18 cellular contexts compared by ENCODE assay signal in the genomic region with DNA sequence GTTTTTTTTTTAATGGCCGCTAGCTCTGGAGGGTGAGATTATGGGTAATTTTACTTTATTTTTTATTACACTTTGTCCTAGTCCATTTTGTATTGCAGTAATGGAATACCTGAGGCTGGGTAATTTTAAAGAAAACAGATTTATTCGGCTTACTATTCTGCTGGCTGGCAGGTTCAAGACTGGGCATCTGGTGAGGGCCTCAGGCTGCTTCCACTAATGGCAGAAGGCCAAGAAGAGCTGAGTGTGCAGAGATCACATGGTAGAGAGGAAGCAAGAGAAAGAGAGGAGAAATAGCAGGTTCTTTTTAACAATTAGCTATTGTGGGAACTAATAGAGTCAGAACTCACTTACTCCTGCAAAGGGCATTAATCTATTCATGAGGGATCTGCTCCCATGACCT. TPM values are rescaled to one million over a fixed set of nuclear protein-coding genes. Genes with fewer than 3 reads are reported as not detected.
A peak's percentile ranks its signal among the peaks of the same experiment; 100 is the strongest.
DNase-seq lines count a peak whose midpoint lies in the region; ATAC-seq and TF ChIP-seq lines count a peak whose summit lies in the region.
"Had no signal": no experiment of that assay in that cellular context is flagged by ENCODE, and none has a peak within 500 bp of the region (broad histone marks: within the 10 kb centered on the region; RNA-seq: fewer than 3 reads in every experiment).

No MANE protein-coding gene starts in this region.

- H3K27me3 ChIP-seq in thyroid gland: no peaks in the 10 kb centered on the region
- H3K27me3 ChIP-seq: BLaER1 treated with 17β-estradiol and CSF1 and Interleukin-3, amounts not matched to agents 10 nM and 100 nM had no signal

- DNase-seq in NCI-H69 (lab: John Stamatoyannopoulos, UW) (peak; percentile 50), NCI-H748 treated with DMSO at 0.1 percent for 48 hours (lab: John Stamatoyannopoulos, UW) (peak; percentile 12), foreskin melanocyte (peak; percentile 28), neural crest cell (ENCODE audit: low read depth, low spot score) (no peak), thyroid gland (no peak), posterior vena cava (ENCODE audit: low spot score) (no peak)
- DNase-seq: CD8-positive, alpha-beta T cell; DMS153; DMS79; GDM1; GOT3; H7; HFFc6 had no signal

- H3K36me3 ChIP-seq in thyroid gland: no peaks in the 10 kb centered on the region
- H3K36me3 ChIP-seq: BLaER1 treated with 17β-estradiol and CSF1 and Interleukin-3, amounts not matched to agents 10 nM and 100 nM had no signal

- H3K4me1 Mint-ChIP-seq in neural crest cell: peaks cover 19% of the 10 kb centered on the region
- H3K4me1 Mint-ChIP-seq: B cell had no signal

- H3K4me3 Mint-ChIP-seq in neural crest cell: no peak overlapping the region
- H3K4me3 Mint-ChIP-seq: B cell; CD8-positive, alpha-beta T cell; HFFc6 had no signal

- H3K4me1 ChIP-seq in thyroid gland: no peaks in the 10 kb centered on the region
- H3K4me1 ChIP-seq: BLaER1 treated with 17β-estradiol and CSF1 and Interleukin-3, amounts not matched to agents 10 nM and 100 nM had no signal

- intact Hi-C loops in thyroid gland (cut with DNase I): no loop called here
- intact Hi-C loops in posterior vena cava (cut with DNase I): no loop called here

- H3K4me3 ChIP-seq in thyroid gland (replicated peaks in 1 of 3): no peak overlapping the region
- H3K4me3 ChIP-seq: BLaER1 treated with 17β-estradiol and CSF1 and Interleukin-3, amounts not matched to agents 10 nM and 100 nM had no signal

- no peaks in the 10 kb centered on the region for H3K9me3 ChIP-seq in thyroid gland
- H3K9me3 ChIP-seq: BLaER1 treated with 17β-estradiol and CSF1 and Interleukin-3, amounts not matched to agents 10 nM and 100 nM had no signal

- 90 to 92% methylated on average over 2 of the region's 2 CpGs for WGBS in thyroid gland, 2 donors

- H3K27ac Mint-ChIP-seq in neural crest cell (ENCODE audit: unreplicated experiment): peak overlapping the region; percentile 54
- H3K27ac Mint-ChIP-seq: B cell; CD8-positive, alpha-beta T cell; HFFc6 had no signal

- TF ChIP-seq POLR2A in thyroid gland (IDR thresholded peaks at IDR 0.05): no peak

- TF ChIP-seq CTCF in neural crest cell (conservative IDR thresholded peaks at IDR 0.05): no peak
- no peak for TF ChIP-seq CTCF in thyroid gland (IDR thresholded peaks at IDR 0.05)

- no peaks in the 10 kb centered on the region for H3K27me3 Mint-ChIP-seq in neural crest cell (ENCODE audit: low read depth)
- H3K27me3 Mint-ChIP-seq: B cell had no signal

- no peaks in the 10 kb centered on the region for H3K36me3 Mint-ChIP-seq in neural crest cell (ENCODE audit: low read depth)
- H3K36me3 Mint-ChIP-seq: CD8-positive, alpha-beta T cell had no signal

- H3K9me3 Mint-ChIP-seq in neural crest cell: peaks cover 7% of the 10 kb centered on the region

- H3K27ac ChIP-seq in thyroid gland: no peak overlapping the region
- H3K27ac ChIP-seq: BLaER1 treated with 17β-estradiol and CSF1 and Interleukin-3, amounts not matched to agents 10 nM and 100 nM had no signal

- ATAC-seq in HG03135 (IDR thresholded peaks at IDR 0.05; ENCODE audit: unreplicated experiment): no peak
- ATAC-seq: CD8-positive, alpha-beta T cell; HCT116 had no signal

RNA-seq across cellular contexts. Expression of gene ARHGAP28, which starts 52.4 kb away (rescaled TPM):
- total RNA-seq in neural crest cell: 20.2 and 22.5 TPM in 2 replicates
- total RNA-seq in thyroid gland: 10 to 100 TPM in 2 of 4 donors, 1 to 10 TPM in 2; 2.8 to 26.5 (median 9.1) TPM
- 10 to 100 TPM; 15.6 to 26.2 TPM for total RNA-seq in posterior vena cava
- total RNA-seq: B cell; CD8-positive, alpha-beta T cell; HT-29 had no signal

Comparison
In these comparisons a context has a peak if more than half of its experiments do, and no peak if none do; other contexts are left out.
1. DNase-seq: peak in NCI-H69 (single experiment), NCI-H748 treated with DMSO at 0.1 percent for 48 hours (single experiment) and foreskin melanocyte (single experiment); none in neural crest cell (single experiment), thyroid gland (0 of 2) and posterior vena cava (single experiment).